In the genomic region with DNA sequence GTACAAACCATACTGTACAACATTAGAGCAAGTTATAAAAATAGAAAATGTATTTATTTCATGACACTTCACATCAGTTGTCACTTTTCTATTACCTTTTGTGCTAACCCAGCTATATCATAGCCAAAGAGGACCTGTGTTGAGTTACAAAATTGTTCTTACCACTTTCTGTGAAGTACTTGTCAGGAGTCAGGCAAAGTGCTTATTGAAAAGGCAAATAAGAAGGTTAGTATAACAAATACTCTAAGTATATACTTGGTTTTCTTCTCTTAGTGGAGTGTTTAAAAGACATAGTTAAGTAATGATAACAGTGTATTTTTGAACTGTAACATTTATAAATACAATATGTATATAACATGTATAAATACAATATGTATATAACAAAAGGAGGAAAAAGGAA, we compare ENCODE assay signal across 15 cellular contexts.
DNase-seq lines count a peak whose midpoint lies in the region; ATAC-seq, FAIRE-seq and TF ChIP-seq lines count a peak whose summit lies in the region.
"Had no signal": no experiment of that assay in that cellular context is flagged by ENCODE, and none has a peak within 500 bp of the region (broad histone marks: within the 10 kb centered on the region; RNA-seq: fewer than 3 reads in every experiment).

No MANE protein-coding gene starts in this region.

- H3K4me3 ChIP-seq in cardiac muscle cell, result no peak overlapping the region
- H3K4me3 ChIP-seq: GM23338 had no signal

- peak; percentile 36 for FAIRE-seq in colon (lab: Jason Lieb, UNC)
- peak; percentile 60 for FAIRE-seq in islet of Langerhans (lab: Jason Lieb, UNC)
- no peak for FAIRE-seq in urothelium cell line (lab: Jason Lieb, UNC)

- intact Hi-C loops in Right ventricle myocardium inferior (cut with DNase I), result no loop called here

- no peaks in the 10 kb centered on the region for H3K27me3 ChIP-seq in cardiac muscle cell

- peaks cover 54% of the 10 kb centered on the region for H3K4me1 ChIP-seq in cardiac muscle cell (ENCODE audit: low read depth)

- H3K36me3 ChIP-seq in cardiac muscle cell, result no peaks in the 10 kb centered on the region

- no peak for TF ChIP-seq CTCF in cardiac muscle cell (IDR thresholded peaks at IDR 0.05; ENCODE audit: low read depth, low read length)

- DNase-seq in cardiac muscle cell (ENCODE audit: low read depth in 1 of 2, low spot score in 1 of 2) (peak in 1 of 2 donors; percentile 13), Right ventricle myocardium inferior (ENCODE audit: missing footprints) (no peak), NOMO-1 (lab: John Stamatoyannopoulos, UW; ENCODE audit: unreplicated experiment in 2 of 2) (no peak), urothelium cell line (ENCODE audit: low spot score) (no peak)
- DNase-seq: C1 segment of cervical spinal cord; Calu3; CD4-positive, alpha-beta memory T cell; COR-L47; DMS153; DND-41; H9 had no signal

- peak overlapping the region; percentile 32 for H3K27ac ChIP-seq in cardiac muscle cell

- H3K9me3 ChIP-seq in cardiac muscle cell (ENCODE audit: low read depth), result no peaks in the 10 kb centered on the region

- no peak for ATAC-seq in Right ventricle myocardium inferior
- ATAC-seq: GM23338, HCT116 had no signal
